1 cellular context compared by ENCODE assay signal in the genomic region with DNA sequence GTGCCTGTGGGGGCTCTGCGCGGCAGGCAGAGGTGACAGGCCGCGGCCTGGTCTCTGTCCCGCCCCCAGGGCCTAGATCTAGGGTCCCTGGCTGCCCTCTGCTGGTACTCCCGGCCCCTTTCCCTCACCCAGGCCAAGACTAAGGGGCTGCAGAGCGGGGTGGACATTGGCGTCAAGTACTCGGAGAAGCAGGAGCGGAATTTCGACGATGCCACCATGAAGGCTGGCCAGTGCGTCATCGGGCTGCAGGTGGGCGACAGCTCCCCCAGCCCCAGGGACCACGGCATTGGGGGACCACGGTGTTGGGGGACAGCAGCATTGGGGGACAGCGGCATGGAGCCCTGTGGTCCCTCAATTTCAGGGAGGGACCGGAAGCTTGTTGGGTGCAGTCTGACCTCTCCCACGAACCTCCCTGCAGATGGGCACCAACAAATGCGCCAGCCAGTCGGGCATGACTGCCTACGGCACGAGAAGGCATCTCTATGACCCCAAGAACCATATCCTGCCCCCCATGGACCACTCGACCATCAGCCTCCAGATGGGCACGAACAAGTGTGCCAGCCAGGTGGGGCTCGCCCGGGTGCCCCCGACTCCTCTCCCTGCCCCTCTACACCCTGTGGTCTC.
TF ChIP-seq lines count a peak whose summit lies in the region.

No MANE protein-coding gene starts in this region.

TF ChIP-seq in GM12878, 131 proteins besides CTCF, POLR2A, EP300 and RAD21:
- TF ChIP-seq, protein P1, sequence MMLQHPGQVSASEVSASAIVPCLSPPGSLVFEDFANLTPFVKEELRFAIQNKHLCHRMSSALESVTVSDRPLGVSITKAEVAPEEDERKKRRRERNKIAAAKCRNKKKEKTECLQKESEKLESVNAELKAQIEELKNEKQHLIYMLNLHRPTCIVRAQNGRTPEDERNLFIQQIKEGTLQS (IDR thresholded peaks at IDR 0.05; ENCODE audit: borderline replicate concordance, extremely low read depth, low read depth, low read length): no peak
- TF ChIP-seq JUNB (IDR thresholded peaks at IDR 0.05): no peak
- TF ChIP-seq HDAC6 (IDR thresholded peaks at IDR 0.05; ENCODE audit: unreplicated experiment): no peak
- TF ChIP-seq POLR2AphosphoS5 (IDR thresholded peaks at IDR 0.05; ENCODE audit: low read length): peak; percentile 77
- peak; percentile 50; the same call in 1 of the 2 replicates for TF ChIP-seq PAX5 (IDR thresholded peaks at IDR 0.05; ENCODE audit: borderline replicate concordance, low read depth, low read length)
- no peak for TF ChIP-seq ZNF24 (IDR thresholded peaks at IDR 0.05)
- TF ChIP-seq MYB (IDR thresholded peaks at IDR 0.05; ENCODE audit: borderline replicate concordance, low read depth, low read length): no peak
- TF ChIP-seq YBX1 (IDR thresholded peaks at IDR 0.05): no peak
